Comparison of ENCODE assay signal across 11 cellular contexts in the genomic region with DNA sequence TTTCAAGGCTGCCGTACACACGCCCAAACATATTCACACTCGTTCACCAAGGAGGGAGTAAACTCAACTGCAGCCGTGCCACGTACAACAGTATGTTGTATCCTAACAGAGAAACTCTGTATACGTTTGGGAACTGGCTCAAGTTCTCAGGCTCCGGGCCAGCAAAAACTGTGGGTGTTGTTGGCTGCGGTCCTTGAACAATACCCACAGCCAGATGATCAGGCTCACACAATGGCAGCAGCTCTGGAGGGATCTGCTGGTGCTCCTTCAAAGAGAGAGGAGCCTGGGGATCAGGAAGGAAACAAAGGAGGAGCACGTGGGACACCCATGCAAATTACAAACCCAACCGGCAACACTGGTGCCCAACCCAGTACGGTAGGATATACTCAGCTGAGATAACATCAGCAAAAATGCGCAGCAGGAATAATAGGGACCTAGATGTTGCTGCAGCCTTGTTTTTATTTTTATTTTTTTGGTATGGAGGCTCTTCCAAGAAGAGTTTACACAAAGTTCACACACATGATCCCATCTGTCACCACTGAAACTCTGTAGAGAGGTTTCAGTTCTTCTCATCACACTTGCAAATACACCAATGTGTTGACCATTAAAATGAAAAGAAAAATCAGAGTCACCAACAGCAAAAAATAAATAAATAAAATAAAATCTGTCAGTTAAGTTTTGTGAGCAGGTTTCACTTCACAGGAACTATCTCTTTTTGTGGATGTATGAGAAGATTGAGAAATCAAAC. TPM values are rescaled to one million over a fixed set of nuclear protein-coding genes. Genes with fewer than 3 reads are reported as not detected.
DNase-seq lines count a peak whose midpoint lies in the region; ATAC-seq and TF ChIP-seq lines count a peak whose summit lies in the region.
"Had no signal": no experiment of that assay in that cellular context is flagged by ENCODE, and none has a peak within 500 bp of the region (broad histone marks: within the 10 kb centered on the region; RNA-seq: fewer than 3 reads in every experiment).

No MANE protein-coding gene starts in this region.

- DNase-seq in Ammon's horn (ENCODE audit: low spot score) (peak; percentile 65), NCI-H1105 treated with DMSO at 0.1 percent for 48 hours (lab: John Stamatoyannopoulos, UW) (peak; percentile 30), fibroblast of the aortic adventitia (ENCODE audit: low read depth) (peak; percentile 69), HPDE6-E6E7 (ENCODE audit: extremely low spot score) (no peak), GOT3 (lab: John Stamatoyannopoulos, UW) (no peak)
- DNase-seq in stimulated activated CD4-positive, alpha-beta T cell treated with anti-CD3 and anti-CD28 coated beads, Interleukin-2, amount 100 ng/mL, for 48 hours = no peak
- DNase-seq: Kasumi-1, NCI-H69 had no signal

- no peak overlapping the region for H3K4me3 ChIP-seq in fibroblast of the aortic adventitia (ENCODE audit: low read depth, low read length)
- H3K4me3 ChIP-seq: tibial nerve had no signal

- ATAC-seq in GM21447 (IDR thresholded peaks at IDR 0.05; ENCODE audit: unreplicated experiment) (peak; percentile 50), HG03280 (IDR thresholded peaks at IDR 0.05; ENCODE audit: unreplicated experiment) (no peak)

- TF ChIP-seq CTCF in fibroblast of the aortic adventitia (IDR thresholded peaks at IDR 0.05; ENCODE audit: insufficient read depth, low read length) = no peak

RNA-seq across cellular contexts. Expression of a gene that starts 41.1 kb away (rescaled TPM):
- 6.1 and 12.7 TPM in 2 replicates for total RNA-seq in fibroblast of the aortic adventitia (ENCODE audit: low replicate concordance)

Comparison
In these comparisons a context has a peak if more than half of its experiments do, and no peak if none do; other contexts are left out.
1. DNase-seq: peak in Ammon's horn (single experiment), NCI-H1105 treated with DMSO at 0.1 percent for 48 hours (single experiment) and fibroblast of the aortic adventitia (single experiment); none in stimulated activated CD4-positive, alpha-beta T cell treated with anti-CD3 and anti-CD28 coated beads, Interleukin-2, amount 100 ng/mL, for 48 hours (0 of 2), HPDE6-E6E7 (single experiment) and GOT3 (single experiment).